ENCODE assay signal across 29 cellular contexts in genomic region chr10:58225654-58226053, GRCh38.
"Had no signal": no experiment of that assay in that cellular context is flagged by ENCODE, and none has a peak within 500 bp of the region (broad histone marks: within the 10 kb centered on the region; RNA-seq: fewer than 3 reads in every experiment).

No MANE protein-coding gene starts in this region.

- H3K4me3 Mint-ChIP-seq: mesothelial cell of epicardium; naive thymus-derived CD4-positive, alpha-beta T cell; natural killer cell treated with Interleukin-12 subunit alpha and Interleukin-12 subunit beta and Interleukin-15 and Interleukin-18, amount 100 ng/mL, for 72 hours; stimulated activated effector memory CD8-positive, alpha-beta T cell treated with anti-CD3 and anti-CD28 coated beads, Interleukin-12 subunit alpha, Interleukin-12 subunit beta, amount 100 ng/mL, for 72 hours had no signal

- H3K36me3 ChIP-seq: pancreas, prostate gland, thyroid gland, transverse colon had no signal

- H3K27me3 Mint-ChIP-seq: naive thymus-derived CD4-positive, alpha-beta T cell; natural killer cell treated with Interleukin-12 subunit alpha and Interleukin-12 subunit beta and Interleukin-15 and Interleukin-18, amount 100 ng/mL, for 72 hours had no signal

- FAIRE-seq: keratinocyte, pancreas had no signal

- H3K4me3 ChIP-seq: heart right ventricle, left ventricle myocardium inferior, lung, pancreas, prostate gland, skin epidermis, spleen, stomach, testis, thyroid gland, transverse colon, upper lobe of left lung, vagina had no signal

- H3K9me3 ChIP-seq: heart right ventricle, left ventricle myocardium inferior, pancreas, prostate gland, spleen, stomach, testis, thyroid gland, transverse colon, upper lobe of left lung, vagina had no signal

- H3K27me3 ChIP-seq: heart right ventricle, pancreas, spleen, stomach, testis, thyroid gland, transverse colon, upper lobe of left lung, vagina had no signal

- H3K9me3 Mint-ChIP-seq: naive thymus-derived CD4-positive, alpha-beta T cell; natural killer cell treated with Interleukin-12 subunit alpha and Interleukin-12 subunit beta and Interleukin-15 and Interleukin-18, amount 100 ng/mL, for 72 hours; stimulated activated effector memory CD8-positive, alpha-beta T cell treated with anti-CD3 and anti-CD28 coated beads, Interleukin-12 subunit alpha, Interleukin-12 subunit beta, amount 100 ng/mL, for 72 hours had no signal

- H3K27ac Mint-ChIP-seq: mesothelial cell of epicardium; naive thymus-derived CD4-positive, alpha-beta T cell; natural killer cell treated with Interleukin-12 subunit alpha and Interleukin-12 subunit beta and Interleukin-15 and Interleukin-18, amount 100 ng/mL, for 72 hours; stimulated activated effector memory CD8-positive, alpha-beta T cell treated with anti-CD3 and anti-CD28 coated beads, Interleukin-12 subunit alpha, Interleukin-12 subunit beta, amount 100 ng/mL, for 72 hours had no signal

- ATAC-seq: heart right ventricle; left cardiac atrium; naive thymus-derived CD4-positive, alpha-beta T cell; natural killer cell treated with Interleukin-12 subunit alpha and Interleukin-12 subunit beta and Interleukin-15 and Interleukin-18, amount 100 ng/mL, for 72 hours; pancreas; right cardiac atrium; sciatic nerve; stimulated activated effector memory CD8-positive, alpha-beta T cell treated with anti-CD3 and anti-CD28 coated beads, Interleukin-12 subunit alpha, Interleukin-12 subunit beta, amount 100 ng/mL, for 72 hours had no signal

- H3K4me1 ChIP-seq: pancreas, prostate gland, spleen, testis, thyroid gland, upper lobe of left lung, vagina had no signal

- H3K27ac ChIP-seq: heart right ventricle, left ventricle myocardium inferior, pancreas, prostate gland, skin epidermis, spleen, stomach, testis, thyroid gland, transverse colon, upper lobe of left lung, vagina had no signal

- DNase-seq: heart right ventricle; hippocampal formation; kidney glomerular epithelial cell; left cardiac atrium; left ventricle myocardium inferior; mesendoderm; naive thymus-derived CD4-positive, alpha-beta T cell; nucleus accumbens; pancreas; posterior cingulate gyrus; retina; right cardiac atrium; spleen; stimulated activated CD4-positive, alpha-beta T cell treated with anti-CD3 and anti-CD28 coated beads, Interleukin-4, amount 100 ng/mL, for 24 hours; stimulated activated naive CD4-positive, alpha-beta T cell; stomach; testis; thyroid gland; transverse colon; upper lobe of left lung had no signal

- H3K4me1 Mint-ChIP-seq: stimulated activated effector memory CD8-positive, alpha-beta T cell treated with anti-CD3 and anti-CD28 coated beads, Interleukin-12 subunit alpha, Interleukin-12 subunit beta, amount 100 ng/mL, for 72 hours had no signal
